Comparison of ENCODE assay signal across 10 cellular contexts in genomic region chr9:91419222-91420191, GRCh38. TPM values are rescaled to one million over a fixed set of nuclear protein-coding genes. Genes with fewer than 3 reads are reported as not detected.
DNase-seq lines count a peak whose midpoint lies in the region; ATAC-seq, FAIRE-seq and TF ChIP-seq lines count a peak whose summit lies in the region.
"Had no signal": no experiment of that assay in that cellular context is flagged by ENCODE, and none has a peak within 500 bp of the region (broad histone marks: within the 10 kb centered on the region; RNA-seq: fewer than 3 reads in every experiment).

No MANE protein-coding gene starts in this region.

- H3K27ac Mint-ChIP-seq in activated CD4-positive, alpha-beta T cell treated with anti-CD3 and anti-CD28 coated beads for 36 hours: peak overlapping the region; percentile 93
- H3K27ac Mint-ChIP-seq: activated B cell treated with CpG ODN at 0.5 μM for 24 hours; CD4-positive, CD25-positive, alpha-beta regulatory T cell had no signal

- H3K9me3 Mint-ChIP-seq in activated CD4-positive, alpha-beta T cell treated with anti-CD3 and anti-CD28 coated beads for 36 hours (ENCODE audit: low read depth): no peaks in the 10 kb centered on the region
- H3K9me3 Mint-ChIP-seq: activated B cell treated with CpG ODN at 0.5 μM for 24 hours had no signal

- FAIRE-seq in HTR-8/SVneo (lab: Jason Lieb, UNC): no peak

- CTCF ChIA-PET in activated CD4-positive, alpha-beta T cell treated with anti-CD3 and anti-CD28 coated beads for 36 hours (lab: Charles Lee): interaction anchor here (1.0 to 1.3 kb wide), 3 partner anchors 9 to 223 kb away, joined by 3 to 8 read pairs (median 3); no protein-coding TSS in a partner anchor
- CTCF ChIA-PET in GM10248 (lab: Yijun Ruan, JAX): interaction anchor here (1.0 kb wide), 1 partner anchor 22 kb away, joined by 3 read pairs; no protein-coding TSS in a partner anchor

- intact Hi-C loops in activated CD4-positive, alpha-beta T cell treated with anti-CD3 and anti-CD28 coated beads for 36 hours (cut with DNase I, micrococcal nuclease): loop anchor here (1.0 to 10.0 kb wide), 14 partner anchors 60 to 1997 kb away; no protein-coding TSS in a partner anchor

- TF ChIP-seq CTCF in GM10248 (IDR thresholded peaks at IDR 0.05; ENCODE audit: control extremely low read depth, extremely low read depth, low read depth, missing control alignments): no peak

- peak; percentile 28 for ATAC-seq in activated CD4-positive, alpha-beta T cell treated with anti-CD3 and anti-CD28 coated beads for 36 hours

- H3K36me3 Mint-ChIP-seq in activated CD4-positive, alpha-beta T cell treated with anti-CD3 and anti-CD28 coated beads for 36 hours (ENCODE audit: low read depth): peaks cover 51% of the 10 kb centered on the region
- H3K36me3 Mint-ChIP-seq: CD4-positive, CD25-positive, alpha-beta regulatory T cell had no signal

- POLR2A ChIA-PET in activated CD4-positive, alpha-beta T cell treated with anti-CD3 and anti-CD28 coated beads for 36 hours (lab: Charles Lee): interaction anchor here (0.7 to 3.1 kb wide), 5 partner anchors 61 to 224 kb away, joined by 3 to 22 read pairs (median 4); no protein-coding TSS in a partner anchor
- POLR2A ChIA-PET in GM10248 (lab: Yijun Ruan, JAX): no interaction called here

- H3K4me1 Mint-ChIP-seq in activated CD4-positive, alpha-beta T cell treated with anti-CD3 and anti-CD28 coated beads for 36 hours: peaks cover 59% of the 10 kb centered on the region

- peak overlapping the region; percentile 98 for H3K4me3 Mint-ChIP-seq in activated CD4-positive, alpha-beta T cell treated with anti-CD3 and anti-CD28 coated beads for 36 hours
- H3K4me3 Mint-ChIP-seq: activated B cell treated with CpG ODN at 0.5 μM for 24 hours had no signal

- peak; percentile 79 for DNase-seq in activated CD4-positive, alpha-beta T cell treated with anti-CD3 and anti-CD28 coated beads for 36 hours
- no peak for DNase-seq in activated CD4-positive, alpha-beta T cell treated with anti-CD3 and anti-CD28 coated beads, Interleukin-2, amount 50 U/mL, for 4 hours
- DNase-seq in SKM-1 treated with dmso at 0.1 percent for 144 hours (lab: John Stamatoyannopoulos, UW; ENCODE audit: unreplicated experiment) (peak; percentile 82), fibroblast of gingiva (ENCODE audit: low read depth) (peak; percentile 94), renal cortical epithelial cell (ENCODE audit: low read depth) (peak; percentile 97), GM10248 (ENCODE audit: extremely low spot score) (no peak), HTR-8/SVneo (ENCODE audit: insufficient read length, low spot score) (no peak), NCI-H1092 treated with DMSO at 0.1 percent for 48 hours (lab: John Stamatoyannopoulos, UW) (no peak)
- DNase-seq: activated B cell treated with CpG ODN at 0.5 μM for 24 hours; CD4-positive, CD25-positive, alpha-beta regulatory T cell had no signal

- H3K27me3 Mint-ChIP-seq in activated CD4-positive, alpha-beta T cell treated with anti-CD3 and anti-CD28 coated beads for 36 hours: no peaks in the 10 kb centered on the region

RNA-seq across cellular contexts. Expression of gene NFIL3, which starts 4.1 kb away (rescaled TPM):
- 100 to 1,000 TPM; 120 to 122 TPM for total RNA-seq in activated CD4-positive, alpha-beta T cell treated with anti-CD3 and anti-CD28 coated beads for 36 hours
- 13.2 and 50.8 TPM in 2 replicates for total RNA-seq in renal cortical epithelial cell

RNA-seq across cellular contexts. Expression of gene AUH, which starts 57.8 kb away (rescaled TPM):
- 10 to 100 TPM; 30.4 to 30.8 TPM for total RNA-seq in activated CD4-positive, alpha-beta T cell treated with anti-CD3 and anti-CD28 coated beads for 36 hours
- total RNA-seq in renal cortical epithelial cell: 21.4 and 43.2 TPM in 2 replicates

Comparison
In these comparisons a context has a peak if more than half of its experiments do, and no peak if none do; other contexts are left out.
1. DNase-seq: peak in activated CD4-positive, alpha-beta T cell treated with anti-CD3 and anti-CD28 coated beads for 36 hours (single experiment), SKM-1 treated with dmso at 0.1 percent for 144 hours (single experiment), fibroblast of gingiva (single experiment) and renal cortical epithelial cell (single experiment); none in activated CD4-positive, alpha-beta T cell treated with anti-CD3 and anti-CD28 coated beads, Interleukin-2, amount 50 U/mL, for 4 hours (0 of 2), GM10248 (single experiment), HTR-8/SVneo (single experiment) and NCI-H1092 treated with DMSO at 0.1 percent for 48 hours (single experiment).